ENCODE assay signal across 8 cellular contexts in the genomic region with DNA sequence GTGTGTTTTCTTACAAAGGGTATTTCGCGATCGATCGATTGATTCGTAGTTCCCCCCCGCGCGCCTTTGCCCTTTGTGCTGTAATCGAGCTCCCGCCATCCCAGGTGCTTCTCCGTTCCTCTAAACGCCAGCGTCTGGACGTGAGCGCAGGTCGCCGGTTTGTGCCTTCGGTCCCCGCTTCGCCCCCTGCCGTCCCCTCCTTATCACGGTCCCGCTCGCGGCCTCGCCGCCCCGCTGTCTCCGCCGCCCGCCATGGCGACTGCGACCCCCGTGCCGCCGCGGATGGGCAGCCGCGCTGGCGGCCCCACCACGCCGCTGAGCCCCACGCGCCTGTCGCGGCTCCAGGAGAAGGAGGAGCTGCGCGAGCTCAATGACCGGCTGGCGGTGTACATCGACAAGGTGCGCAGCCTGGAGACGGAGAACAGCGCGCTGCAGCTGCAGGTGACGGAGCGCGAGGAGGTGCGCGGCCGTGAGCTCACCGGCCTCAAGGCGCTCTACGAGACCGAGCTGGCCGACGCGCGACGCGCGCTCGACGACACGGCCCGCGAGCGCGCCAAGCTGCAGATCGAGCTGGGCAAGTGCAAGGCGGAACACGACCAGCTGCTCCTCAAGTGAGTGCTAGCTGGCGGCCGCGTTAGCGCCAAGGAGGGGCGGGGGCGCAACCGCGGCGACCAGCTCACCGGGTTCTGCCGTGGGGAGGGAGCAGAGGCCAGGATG. TPM values are rescaled to one million over a fixed set of nuclear protein-coding genes. Genes with fewer than 3 reads are reported as not detected.
DNase-seq lines count a peak whose midpoint lies in the region; ATAC-seq and TF ChIP-seq lines count a peak whose summit lies in the region.

No MANE protein-coding gene starts in this region.

- intact Hi-C loops in mucosa of descending colon (cut with DNase I, micrococcal nuclease): no loop called here

- DNase-seq in GM03348 (ENCODE audit: low spot score) (peak; percentile 53), NCI-H446 (lab: John Stamatoyannopoulos, UW) (peak; percentile 30 to 79), activated T-cell treated with anti-CD3 and anti-CD28 coated beads for 24 hours (ENCODE audit: low read depth) (peak; percentile 34), epithelial cell of esophagus (ENCODE audit: low read depth) (peak; percentile 89), mucosa of descending colon (peak; percentile 59 to 83 (median 75))
- peak; percentile 27 for DNase-seq in stimulated activated CD8-positive, alpha-beta memory T cell treated with anti-CD3 and anti-CD28 coated beads, Interleukin-2, amount 100 ng/mL, for 48 hours (ENCODE audit: low read depth in 2 of 2)

- TF ChIP-seq CTCF in HEK293 (tag by site-specific recombination; IDR thresholded peaks at IDR 0.05): peak; percentile 64; the same call in 1 of the 2 replicates
- TF ChIP-seq CTCF in epithelial cell of esophagus (IDR thresholded peaks at IDR 0.05; ENCODE audit: insufficient read depth, low read depth, low read length, missing control alignments): no peak
- peak; percentile 7 for TF ChIP-seq CTCF in mucosa of descending colon (IDR thresholded peaks at IDR 0.05)

- peak overlapping the region; percentile 90 for H3K4me3 ChIP-seq in HEK293 (ENCODE audit: low read depth, low read length)
- peak overlapping the region; percentile 85 for H3K4me3 ChIP-seq in epithelial cell of esophagus (ENCODE audit: low read length)
- peak overlapping the region; percentile 50 for H3K4me3 ChIP-seq in mucosa of descending colon

- peak; percentile 58 for ATAC-seq in mucosa of descending colon
- ATAC-seq in HG02610 (IDR thresholded peaks at IDR 0.05; ENCODE audit: unreplicated experiment): no peak

- H3K36me3 ChIP-seq in HEK293 (ENCODE audit: control insufficient read depth in 2 of 2, insufficient read depth in 1 of 2, low read length in 2 of 2): no peaks in the 10 kb centered on the region; a peak in 1 of 3 replicates
- H3K36me3 ChIP-seq in mucosa of descending colon (ENCODE audit: low read depth): peaks cover 6% of the 10 kb centered on the region

- H3K9me3 ChIP-seq in HEK293 (ENCODE audit: control insufficient read depth, insufficient read depth, low read depth, low read length) (no peaks in the 10 kb centered on the region), mucosa of descending colon (no peaks in the 10 kb centered on the region)

- H3K27ac ChIP-seq in HEK293 (ENCODE audit: extremely low read depth, low read depth, low read length): peak overlapping the region; percentile 100

- CTCF ChIA-PET in HEK293 (lab: Yijun Ruan, JAX): interaction anchor here (0.5 to 5.5 kb wide), 9 partner anchors 11 to 424 kb away, joined by 3 to 137 read pairs (median 3); no protein-coding TSS in a partner anchor

- H3K4me1 ChIP-seq in HEK293 (ENCODE audit: control insufficient read depth, insufficient read depth, low read length) (no peaks in the 10 kb centered on the region), mucosa of descending colon (ENCODE audit: low read depth) (peaks cover 13% of the 10 kb centered on the region)

- POLR2A ChIA-PET in HEK293 (lab: Yijun Ruan, JAX): interaction anchor here (0.7 to 3.9 kb wide), 26 partner anchors 8 to 740 kb away, joined by 3 to 51 read pairs (median 6); partner anchors contain the start of genes ALDH7A1, MARCHF3 and PRRC1

TF ChIP-seq in HEK293, 187 proteins besides CTCF, POLR2A, EP300 and RAD21 (continues in another document):
- TF ChIP-seq, protein P1, sequence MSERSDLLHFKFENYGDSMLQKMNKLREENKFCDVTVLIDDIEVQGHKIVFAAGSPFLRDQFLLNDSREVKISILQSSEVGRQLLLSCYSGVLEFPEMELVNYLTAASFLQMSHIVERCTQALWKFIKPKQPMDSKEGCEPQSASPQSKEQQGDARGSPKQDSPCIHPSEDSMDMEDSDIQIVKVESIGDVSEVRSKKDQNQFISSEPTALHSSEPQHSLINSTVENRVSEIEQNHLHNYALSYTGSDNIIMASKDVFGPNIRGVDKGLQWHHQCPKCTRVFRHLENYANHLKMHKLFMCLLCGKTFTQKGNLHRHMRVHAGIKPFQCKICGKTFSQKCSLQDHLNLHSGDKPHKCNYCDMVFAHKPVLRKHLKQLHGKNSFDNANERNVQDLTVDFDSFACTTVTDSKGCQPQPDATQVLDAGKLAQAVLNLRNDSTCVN (tag by site-specific recombination; optimal IDR thresholded peaks at IDR 0.05): peak; percentile 100
- TF ChIP-seq ZFHX2 (tag by site-specific recombination; conservative IDR thresholded peaks at IDR 0.05) (peak; percentile 60), ZNF530 (tag by site-specific recombination; IDR thresholded peaks at IDR 0.05; ENCODE audit: low read depth) (no peak), KLF10 (tag by site-specific recombination; IDR thresholded peaks at IDR 0.05) (no peak), ZNF146 (tag by site-specific recombination; IDR thresholded peaks at IDR 0.05) (no peak), GLI2 (tag by site-specific recombination; IDR thresholded peaks at IDR 0.05; ENCODE audit: borderline replicate concordance, low read depth) (no peak), TRIM28 (IDR thresholded peaks at IDR 0.05; ENCODE audit: borderline replicate concordance, low read length) (no peak), ZNF830 (tag by site-specific recombination; IDR thresholded peaks at IDR 0.05; ENCODE audit: low read depth) (no peak), ZNF48 (tag by site-specific recombination; IDR thresholded peaks at IDR 0.05) (no peak), ZNF660 (tag by site-specific recombination; IDR thresholded peaks at IDR 0.05) (peak; percentile 37; the same call in 1 of the 2 replicates), ZNF580 (tag by site-specific recombination; IDR thresholded peaks at IDR 0.05) (0 out of 2 replicates have a peak, but pooled peaks have one; percentile 29), ZBTB17 (tag by site-specific recombination; IDR thresholded peaks at IDR 0.05) (0 out of 2 replicates have a peak, but pooled peaks have one; percentile 18), ZFP41 (tag by site-specific recombination; IDR thresholded peaks at IDR 0.05; ENCODE audit: borderline replicate concordance) (no peak), ZNF785 (tag by site-specific recombination; IDR thresholded peaks at IDR 0.05) (no peak), SP2 (tag by site-specific recombination; IDR thresholded peaks at IDR 0.05) (no peak; the same call in none of the 2 replicates), ZNF175 (tag by site-specific recombination; IDR thresholded peaks at IDR 0.05) (no peak), ZNF596 (tag by site-specific recombination; IDR thresholded peaks at IDR 0.05) (peak; percentile 23; the same call in 1 of the 2 replicates), ZNF24 (tag by site-specific recombination; IDR thresholded peaks at IDR 0.05) (0 out of 2 replicates have a peak, but pooled peaks have one; percentile 12), ZNF473 (tag by site-specific recombination; IDR thresholded peaks at IDR 0.05) (no peak), HOXA7 (CRISPR knock-in tag; IDR thresholded peaks at IDR 0.05; ENCODE audit: borderline replicate concordance) (no peak), ZSCAN30 (tag by site-specific recombination; IDR thresholded peaks at IDR 0.05) (no peak), KLF17 (tag by site-specific recombination; IDR thresholded peaks at IDR 0.05) (peak; percentile 44; the same call in 1 of the 2 replicates), EGR2 (tag by site-specific recombination; IDR thresholded peaks at IDR 0.05; ENCODE audit: low read depth) (peak; percentile 47; the same call in 1 of the 2 replicates), ZNF658 (tag by site-specific recombination; IDR thresholded peaks at IDR 0.05) (no peak), ZNF202 (tag by site-specific recombination; IDR thresholded peaks at IDR 0.05; ENCODE audit: borderline replicate concordance) (no peak)
- TF ChIP-seq, protein P2, sequence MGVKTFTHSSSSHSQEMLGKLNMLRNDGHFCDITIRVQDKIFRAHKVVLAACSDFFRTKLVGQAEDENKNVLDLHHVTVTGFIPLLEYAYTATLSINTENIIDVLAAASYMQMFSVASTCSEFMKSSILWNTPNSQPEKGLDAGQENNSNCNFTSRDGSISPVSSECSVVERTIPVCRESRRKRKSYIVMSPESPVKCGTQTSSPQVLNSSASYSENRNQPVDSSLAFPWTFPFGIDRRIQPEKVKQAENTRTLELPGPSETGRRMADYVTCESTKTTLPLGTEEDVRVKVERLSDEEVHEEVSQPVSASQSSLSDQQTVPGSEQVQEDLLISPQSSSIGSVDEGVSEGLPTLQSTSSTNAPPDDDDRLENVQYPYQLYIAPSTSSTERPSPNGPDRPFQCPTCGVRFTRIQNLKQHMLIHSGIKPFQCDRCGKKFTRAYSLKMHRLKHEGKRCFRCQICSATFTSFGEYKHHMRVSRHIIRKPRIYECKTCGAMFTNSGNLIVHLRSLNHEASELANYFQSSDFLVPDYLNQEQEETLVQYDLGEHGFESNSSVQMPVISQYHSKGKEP (tag by site-specific recombination; IDR thresholded peaks at IDR 0.05): no peak
- TF ChIP-seq, protein P3, sequence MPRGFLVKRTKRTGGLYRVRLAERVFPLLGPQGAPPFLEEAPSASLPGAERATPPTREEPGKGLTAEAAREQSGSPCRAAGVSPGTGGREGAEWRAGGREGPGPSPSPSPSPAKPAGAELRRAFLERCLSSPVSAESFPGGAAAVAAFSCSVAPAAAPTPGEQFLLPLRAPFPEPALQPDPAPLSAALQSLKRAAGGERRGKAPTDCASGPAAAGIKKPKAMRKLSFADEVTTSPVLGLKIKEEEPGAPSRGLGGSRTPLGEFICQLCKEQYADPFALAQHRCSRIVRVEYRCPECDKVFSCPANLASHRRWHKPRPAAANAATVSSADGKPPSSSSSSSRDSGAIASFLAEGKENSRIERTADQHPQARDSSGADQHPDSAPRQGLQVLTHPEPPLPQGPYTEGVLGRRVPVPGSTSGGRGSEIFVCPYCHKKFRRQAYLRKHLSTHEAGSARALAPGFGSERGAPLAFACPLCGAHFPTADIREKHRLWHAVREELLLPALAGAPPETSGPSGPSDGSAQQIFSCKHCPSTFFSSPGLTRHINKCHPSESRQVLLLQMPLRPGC (tag by site-specific recombination; IDR thresholded peaks at IDR 0.05): peak; percentile 29; the same call in 1 of the 2 replicates

RNA-seq across cellular contexts. Expression of gene LMNB1, which starts 0.5 kb away (rescaled TPM):
- 10 to 100 TPM; 14.1 to 81.8 (median 30.6) TPM for total RNA-seq in mucosa of descending colon

Comparison
In these comparisons a context has a peak if more than half of its experiments do, and no peak if none do; other contexts are left out.
1. DNase-seq: peak in every context shown above with its lines; median percentile 89 in epithelial cell of esophagus; 75 in mucosa of descending colon; 54 in NCI-H446; 53 in GM03348; 34 in activated T-cell treated with anti-CD3 and anti-CD28 coated beads for 24 hours; 27 in stimulated activated CD8-positive, alpha-beta memory T cell treated with anti-CD3 and anti-CD28 coated beads, Interleukin-2, amount 100 ng/mL, for 48 hours.